ENCODE assay signal across 1 cellular context in genomic region chr5:115841382-115842088, GRCh38.
A peak's percentile ranks its signal among the peaks of the same experiment; 100 is the strongest.
TF ChIP-seq lines count a peak whose summit lies in the region.

Gene AP3S1, plus strand, starts transcription at chr5:115841935. Its CDS starts 103 bp downstream, at chr5:115842038.
Gene ATG12, minus strand, starts transcription at chr5:115841565. Its CDS starts 13 bp downstream, at chr5:115841552.

TF ChIP-seq in HepG2, 621 proteins besides CTCF, POLR2A, EP300 and RAD21 (continued from another document):
- TF ChIP-seq PITX1 (CRISPR knock-in tag; IDR thresholded peaks at IDR 0.05) (peak; percentile 68), ZNF225 (CRISPR knock-in tag; IDR thresholded peaks at IDR 0.05) (peak; percentile 64; the same call in 1 of the 2 replicates), RXRB (CRISPR knock-in tag; IDR thresholded peaks at IDR 0.05; ENCODE audit: borderline replicate concordance) (peak; percentile 81), ZNF768 (CRISPR knock-in tag; IDR thresholded peaks at IDR 0.05) (0 out of 2 replicates have a peak, but pooled peaks have one; percentile 21), HNRNPUL1 (IDR thresholded peaks at IDR 0.05; ENCODE audit: low read depth, low read length) (no peak)
TF ChIP-seq in HepG2: peak in this region for 349.
